Comparison of ENCODE assay signal across 14 cellular contexts in genomic region chr12:50089730-50090129, GRCh38. TPM values are rescaled to one million over a fixed set of nuclear protein-coding genes. Genes with fewer than 3 reads are reported as not detected.
DNase-seq lines count a peak whose midpoint lies in the region; ATAC-seq and TF ChIP-seq lines count a peak whose summit lies in the region.
"Had no signal": no experiment of that assay in that cellular context is flagged by ENCODE, and none has a peak within 500 bp of the region (broad histone marks: within the 10 kb centered on the region; RNA-seq: fewer than 3 reads in every experiment).

No MANE protein-coding gene starts in this region.

- no peaks in the 10 kb centered on the region for H3K27me3 ChIP-seq in RWPE2 (ENCODE audit: insufficient read depth, poor library complexity, severe bottlenecking)
- H3K27me3 ChIP-seq: BLaER1 treated with 17β-estradiol and CSF1 and Interleukin-3, amounts not matched to agents 10 nM and 100 nM had no signal

- ATAC-seq in RWPE2 (ENCODE audit: low read depth) (no peak), left lobe of liver (no peak), GM19023 (IDR thresholded peaks at IDR 0.05; ENCODE audit: unreplicated experiment) (no peak)
- ATAC-seq in stimulated activated effector memory CD8-positive, alpha-beta T cell treated with anti-CD3 and anti-CD28 coated beads, Interleukin-12 subunit alpha, Interleukin-12 subunit beta, amount 100 ng/mL, for 72 hours: no peak
- ATAC-seq: CD8-positive, alpha-beta T cell had no signal

- H3K27me3 Mint-ChIP-seq in chondrocyte (ENCODE audit: low read depth) (no peaks in the 10 kb centered on the region), nephron progenitor cell (ENCODE audit: low read depth, poor library complexity) (no peaks in the 10 kb centered on the region)

- H3K4me3 ChIP-seq in RWPE2 (ENCODE audit: severe bottlenecking): no peak overlapping the region
- H3K4me3 ChIP-seq: BLaER1 treated with 17β-estradiol and CSF1 and Interleukin-3, amounts not matched to agents 10 nM and 100 nM had no signal

- H3K27ac ChIP-seq in RWPE2 (ENCODE audit: poor library complexity, severe bottlenecking): peak overlapping the region; percentile 94
- H3K27ac ChIP-seq: BLaER1 treated with 17β-estradiol and CSF1 and Interleukin-3, amounts not matched to agents 10 nM and 100 nM had no signal

- DNase-seq in RWPE2 (ENCODE audit: low spot score): no peak
- DNase-seq in chondrocyte (ENCODE audit: low spot score): peak; percentile 43
- no peak for DNase-seq in nephron progenitor cell
- no peak for DNase-seq in stimulated activated effector memory CD8-positive, alpha-beta T cell treated with anti-CD3 and anti-CD28 coated beads, Interleukin-12 subunit alpha, Interleukin-12 subunit beta, amount 100 ng/mL, for 72 hours (ENCODE audit: low spot score in 2 of 2)
- DNase-seq in activated effector memory CD4-positive, alpha-beta T cell treated with Interleukin-2 at 50 U/mL for 16 hours: no peak
- DNase-seq in left lobe of liver (ENCODE audit: low spot score): no peak
- DNase-seq: 8988T; Calu3; CD8-positive, alpha-beta T cell; DMS79 treated with DMSO at 0.1 percent for 48 hours; GF-D8; H9 had no signal

- no peak for TF ChIP-seq CTCF in RWPE2 (IDR thresholded peaks at IDR 0.05; ENCODE audit: poor library complexity, severe bottlenecking)
- TF ChIP-seq CTCF in chondrocyte (IDR thresholded peaks at IDR 0.05): no peak
- TF ChIP-seq CTCF in nephron progenitor cell (IDR thresholded peaks at IDR 0.05): no peak

- no peaks in the 10 kb centered on the region for H3K9me3 Mint-ChIP-seq in chondrocyte (ENCODE audit: low read depth)
- H3K9me3 Mint-ChIP-seq in nephron progenitor cell: no peaks in the 10 kb centered on the region
- no peaks in the 10 kb centered on the region for H3K9me3 Mint-ChIP-seq in stimulated activated effector memory CD8-positive, alpha-beta T cell treated with anti-CD3 and anti-CD28 coated beads, Interleukin-12 subunit alpha, Interleukin-12 subunit beta, amount 100 ng/mL, for 72 hours
- H3K9me3 Mint-ChIP-seq: CD8-positive, alpha-beta T cell; H9 had no signal

- H3K4me3 Mint-ChIP-seq in chondrocyte (ENCODE audit: unreplicated experiment) (no peak overlapping the region), nephron progenitor cell (no peak overlapping the region)
- no peak overlapping the region for H3K4me3 Mint-ChIP-seq in stimulated activated effector memory CD8-positive, alpha-beta T cell treated with anti-CD3 and anti-CD28 coated beads, Interleukin-12 subunit alpha, Interleukin-12 subunit beta, amount 100 ng/mL, for 72 hours
- H3K4me3 Mint-ChIP-seq: CD8-positive, alpha-beta T cell; H9 had no signal

- H3K36me3 ChIP-seq in RWPE2 (ENCODE audit: low read depth): peaks cover 78% of the 10 kb centered on the region

- H3K36me3 Mint-ChIP-seq in chondrocyte (ENCODE audit: low read depth) (peaks cover 36% of the 10 kb centered on the region), nephron progenitor cell (ENCODE audit: low read depth) (peaks cover 69% of the 10 kb centered on the region)
- H3K36me3 Mint-ChIP-seq in stimulated activated effector memory CD8-positive, alpha-beta T cell treated with anti-CD3 and anti-CD28 coated beads, Interleukin-12 subunit alpha, Interleukin-12 subunit beta, amount 100 ng/mL, for 72 hours: peaks cover 82% of the 10 kb centered on the region

- no peaks in the 10 kb centered on the region for H3K9me3 ChIP-seq in RWPE2 (ENCODE audit: severe bottlenecking)
- H3K9me3 ChIP-seq: BLaER1 treated with 17β-estradiol and CSF1 and Interleukin-3, amounts not matched to agents 10 nM and 100 nM had no signal

- no peak overlapping the region for H3K27ac Mint-ChIP-seq in chondrocyte (ENCODE audit: unreplicated experiment)
- H3K27ac Mint-ChIP-seq in nephron progenitor cell: peak overlapping the region; percentile 75
- peak overlapping the region; percentile 32 for H3K27ac Mint-ChIP-seq in stimulated activated effector memory CD8-positive, alpha-beta T cell treated with anti-CD3 and anti-CD28 coated beads, Interleukin-12 subunit alpha, Interleukin-12 subunit beta, amount 100 ng/mL, for 72 hours
- H3K27ac Mint-ChIP-seq: CD8-positive, alpha-beta T cell; H9 had no signal

- H3K4me1 Mint-ChIP-seq in chondrocyte (ENCODE audit: low read depth): peaks cover 39% of the 10 kb centered on the region
- peaks cover 22% of the 10 kb centered on the region for H3K4me1 Mint-ChIP-seq in nephron progenitor cell
- peaks cover 34% of the 10 kb centered on the region for H3K4me1 Mint-ChIP-seq in stimulated activated effector memory CD8-positive, alpha-beta T cell treated with anti-CD3 and anti-CD28 coated beads, Interleukin-12 subunit alpha, Interleukin-12 subunit beta, amount 100 ng/mL, for 72 hours

- peaks cover 35% of the 10 kb centered on the region for H3K4me1 ChIP-seq in RWPE2 (ENCODE audit: insufficient read depth, poor library complexity, severe bottlenecking)

RNA-seq across cellular contexts. Expression of gene SMARCD1, which starts 4.6 kb away (rescaled TPM):
- total RNA-seq in chondrocyte (50.8 to 55.7 TPM (median 52.0 TPM) in 3 replicates), left lobe of liver (18.6 TPM)

RNA-seq across cellular contexts. Expression of gene GPD1, which starts 14.1 kb away (rescaled TPM):
- 0.46 TPM in 1 of 3 replicates, not detected in the others for total RNA-seq in chondrocyte
- total RNA-seq in left lobe of liver: 129 TPM

RNA-seq across cellular contexts. Expression of gene COX14, which starts 22.3 kb away (rescaled TPM):
- total RNA-seq in chondrocyte (37.8 to 53.1 TPM (median 44.7 TPM) in 3 replicates), left lobe of liver (57.0 TPM)

RNA-seq across cellular contexts. Expression of gene ASIC1, which starts 32.3 kb away (rescaled TPM):
- total RNA-seq in chondrocyte (2.5 to 4.4 TPM (median 3.9 TPM) in 3 replicates), left lobe of liver (0.28 TPM)

Comparison
In these comparisons a context has a peak if more than half of its experiments do, and no peak if none do; other contexts are left out.
1. RNA of gene GPD1, which starts 14.1 kb away (total RNA-seq): 129 TPM in left lobe of liver (single experiment); 0.46 TPM in chondrocyte; every median in the first group is over 10 times any median in the second.